ENCODE assay signal across 8 cellular contexts in genomic region chr22:38681784-38682335, GRCh38. TPM values are rescaled to one million over a fixed set of nuclear protein-coding genes. Genes with fewer than 3 reads are reported as not detected.
A peak's percentile ranks its signal among the peaks of the same experiment; 100 is the strongest.
DNase-seq lines count a peak whose midpoint lies in the region; TF ChIP-seq lines count a peak whose summit lies in the region.

Gene TOMM22, plus strand, starts transcription at chr22:38681957. Its CDS starts 22 bp downstream, at chr22:38681979.

- peaks cover 13% of the 10 kb centered on the region; the same call in 1 of the 2 replicates for H3F3A ChIP-seq in GM23248 (ENCODE audit: insufficient read depth)

- peaks cover 18% of the 10 kb centered on the region for H3K4me1 Mint-ChIP-seq in nephron progenitor cell

- peak within 1 kb of the TSS; percentile 99 for H3K27ac Mint-ChIP-seq in nephron progenitor cell

- H3K9me3 Mint-ChIP-seq in nephron progenitor cell, result peaks cover 24% of the 10 kb centered on the region

- H3K9me3 ChIP-seq in GM23248 (ENCODE audit: low read depth), result no peaks in the 10 kb centered on the region
- no peaks in the 10 kb centered on the region for H3K9me3 ChIP-seq in stomach

- H3K36me3 Mint-ChIP-seq in nephron progenitor cell (ENCODE audit: low read depth), result peaks cover 52% of the 10 kb centered on the region

- intact Hi-C loops in stomach (cut with DNase I; ENCODE audit: low total_unique reads), result no loop called here

- TF ChIP-seq CTCF in LNCAP (IDR thresholded peaks at IDR 0.05) (peak; percentile 87), fibroblast of the aortic adventitia (IDR thresholded peaks at IDR 0.05; ENCODE audit: insufficient read depth, low read length) (peak; percentile 51), nephron progenitor cell (IDR thresholded peaks at IDR 0.05) (peak; percentile 35), stomach (IDR thresholded peaks at IDR 0.05) (peak in 3 of 7 experiments; percentile 41 to 68 (median 57))

- peak within 1 kb of the TSS; percentile 79 for H3K4me2 ChIP-seq in GM23248 (ENCODE audit: unreplicated experiment)

- H3K4me3 ChIP-seq in GM23248 (peak within 1 kb of the TSS; percentile 94), fibroblast of the aortic adventitia (ENCODE audit: low read depth, low read length) (peak within 1 kb of the TSS; percentile 98), stomach (peak within 1 kb of the TSS; percentile 85 to 93 (median 92))

- H3K27me3 Mint-ChIP-seq in nephron progenitor cell (ENCODE audit: low read depth, poor library complexity), result peaks cover 6% of the 10 kb centered on the region

- H4K20me1 ChIP-seq in GM23248 (ENCODE audit: insufficient read depth), result no peaks in the 10 kb centered on the region

- H2AFZ ChIP-seq in GM23248, result peak within 1 kb of the TSS; percentile 95

- H3K36me3 ChIP-seq in GM23248 (ENCODE audit: low read depth) (peaks cover 25% of the 10 kb centered on the region), stomach (peaks cover 33 to 41% (median 39%) of the 10 kb centered on the region in 4 donors)

- 1% methylated on average over 46 to 50 of the region's 56 CpGs for WGBS in GM23248 (ENCODE audit: low coverage in 1 of 2, low lambda C conversion rate in 2 of 2, missing lambda C conversion rate in 2 of 2), 2 experiments
- WGBS in stomach, 5 donors, result 0 to 1% (median 0%) methylated on average over 13 to 56 of the region's 56 CpGs

- H3K27me3 ChIP-seq in GM23248 (replicated peaks; ENCODE audit: insufficient read depth) (no peaks in the 10 kb centered on the region), stomach (no peaks in the 10 kb centered on the region)

- peak; percentile 95 for TF ChIP-seq POLR2A in Raji (IDR thresholded peaks at IDR 0.05; ENCODE audit: insufficient read depth, low read depth, low read length)
- TF ChIP-seq POLR2A in stomach (IDR thresholded peaks at IDR 0.05), result no peak

- peaks cover 41% of the 10 kb centered on the region for H3K79me2 ChIP-seq in GM23248 (ENCODE audit: insufficient read depth)

- TF ChIP-seq EP300 in stomach (IDR thresholded peaks at IDR 0.05), result no peak

- H3K9me2 ChIP-seq in GM23248 (ENCODE audit: insufficient read depth), result no peaks in the 10 kb centered on the region

- peak; percentile 88 for DNase-seq in EL
- DNase-seq in GM23248, result peak; percentile 95
- DNase-seq in activated T-helper 9 cell treated with anti-CD3 and anti-CD28 coated beads, Interleukin-2, amount 50 U/mL, for 16 hours (ENCODE audit: low read depth), result peak; percentile 81
- peak; percentile 83 for DNase-seq in fibroblast of the aortic adventitia (ENCODE audit: low read depth)
- DNase-seq in nephron progenitor cell, result peak; percentile 87
- peak; percentile 91 for DNase-seq in stomach

- H3K4me1 ChIP-seq in GM23248 (ENCODE audit: insufficient read depth) (peaks cover 4% of the 10 kb centered on the region; the same call in 1 of the 2 replicates), stomach (peaks cover 9 to 22% (median 18%) of the 10 kb centered on the region in 4 donors)

- in situ Hi-C loops in GM23248 (cut with MboI), result no loop called here

- peak within 1 kb of the TSS; percentile 100 for H3K4me3 Mint-ChIP-seq in nephron progenitor cell

- peak within 1 kb of the TSS; percentile 90 for H3K9ac ChIP-seq in GM23248

- H3K27ac ChIP-seq in GM23248 (peak within 1 kb of the TSS; percentile 25), stomach (peak within 1 kb of the TSS; percentile 75 to 84 (median 82))

RNA-seq across cellular contexts. Expression of gene TOMM22, which starts in this region (rescaled TPM):
- 48.9 and 53.9 TPM in 2 replicates for total RNA-seq in GM23248 (2014; rRNA removed; shearing (Covaris generic))
- polyA plus RNA-seq in GM23248 (2016; fragmentation: Nextera tagmentation; extraction: Ambion mirVana) (92.0 and 97.8 TPM in 2 replicates), stomach (10 to 100 TPM; 31.5 to 58.2 (median 43.3) TPM)
- total RNA-seq in fibroblast of the aortic adventitia (ENCODE audit: low replicate concordance) (32.2 and 70.4 TPM in 2 replicates), stomach (10 to 100 TPM; 22.6 to 66.5 (median 26.1) TPM)

Comparison
In these comparisons a context has a peak if more than half of its experiments do, and no peak if none do; other contexts are left out.
1. Peak in every context shown above with its lines: DNase-seq, H3K4me3 ChIP-seq and H3K27ac ChIP-seq.